Comparison of ENCODE assay signal across 8 cellular contexts in the genomic region with DNA sequence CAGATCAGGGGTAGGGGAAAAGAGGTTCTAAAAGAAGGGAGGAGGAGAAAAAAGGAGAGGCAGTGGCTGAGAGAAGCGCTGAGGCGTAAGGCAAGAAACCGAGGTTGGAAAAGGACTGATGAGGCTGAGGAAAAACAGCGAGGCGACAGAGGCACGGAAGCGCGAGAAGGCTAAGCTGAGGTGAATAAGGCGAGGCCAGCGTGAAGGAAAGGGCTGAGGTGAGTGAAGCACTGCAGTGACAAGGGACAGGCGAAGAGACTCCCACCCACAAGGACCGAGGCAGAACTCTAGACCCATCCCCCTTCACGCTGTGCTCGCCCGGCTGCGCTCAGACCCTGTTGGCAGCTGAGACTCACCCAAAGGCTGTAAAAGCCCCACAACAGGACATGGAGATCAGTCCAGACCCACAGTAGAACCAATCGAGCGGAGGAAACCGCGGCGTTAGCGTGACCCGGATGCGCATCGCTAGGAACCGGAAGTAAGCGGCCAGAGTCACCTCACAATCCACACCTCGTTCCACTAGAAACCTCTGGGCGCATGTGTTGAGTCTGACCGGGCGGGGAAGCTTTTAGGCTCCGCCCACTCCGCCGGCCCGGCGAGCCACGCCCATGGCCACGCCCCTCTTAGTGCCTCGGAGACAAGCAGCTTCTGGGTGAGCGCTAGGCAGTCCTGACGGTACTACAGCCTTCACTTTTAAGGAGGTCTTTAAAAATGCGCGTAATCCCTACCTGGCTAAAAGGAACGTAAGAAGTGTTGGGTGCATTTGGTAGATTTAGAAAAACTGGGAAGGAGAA. TPM values are rescaled to one million over a fixed set of nuclear protein-coding genes. Genes with fewer than 3 reads are reported as not detected.
A peak's percentile ranks its signal among the peaks of the same experiment; 100 is the strongest.
DNase-seq lines count a peak whose midpoint lies in the region; ATAC-seq and TF ChIP-seq lines count a peak whose summit lies in the region.

EYA3 (minus strand) TSS at position 443 of the 794 bp plus-strand sequence. CDS start 30,584 bp downstream, outside the sequence.

- POLR2A ChIA-PET in activated CD4-positive, alpha-beta memory T cell treated with anti-CD3 and anti-CD28 coated beads for 36 hours (lab: Charles Lee): interaction anchor here (0.9 to 2.1 kb wide), 11 partner anchors 10 to 240 kb away, joined by 3 to 9 read pairs (median 4); partner anchors contain the start of gene MED18

- ATAC-seq in GM19438 (IDR thresholded peaks at IDR 0.05; ENCODE audit: low read depth, unreplicated experiment) (peak; percentile 77), HG03575 (IDR thresholded peaks at IDR 0.05; ENCODE audit: extremely low read depth, insufficient number of reproducible peaks, low FRiP score, unreplicated experiment) (peak; percentile 47)

- H3K9me3 ChIP-seq in liver (ENCODE audit: control insufficient read depth in 4 of 4, low read length in 3 of 4): no peaks in the 10 kb centered on the region

- under 1% methylated on average over 44 of the region's 44 CpGs for WGBS in liver

- H3K4me1 ChIP-seq in liver (ENCODE audit: control insufficient read depth in 4 of 4, insufficient read depth in 4 of 4, low read length in 3 of 4): peaks cover 9 to 30% (median 21%) of the 10 kb centered on the region in 4 donors

- no peaks in the 10 kb centered on the region for H3K9me3 Mint-ChIP-seq in activated CD4-positive, alpha-beta memory T cell treated with anti-CD3 and anti-CD28 coated beads for 36 hours

- peak within 1 kb of the TSS; percentile 90 to 94 for H3K9ac ChIP-seq in liver (ENCODE audit: low read depth in 1 of 2, low read length in 2 of 2)

- intact Hi-C loops in activated CD4-positive, alpha-beta memory T cell treated with anti-CD3 and anti-CD28 coated beads for 36 hours (cut with micrococcal nuclease): loop anchor here (1.0 to 10.0 kb wide), 4 partner anchors 81 to 226 kb away; no protein-coding TSS in a partner anchor
- intact Hi-C loops in dorsolateral prefrontal cortex (cut with DNase I): no loop called here

- CTCF ChIA-PET in activated CD4-positive, alpha-beta memory T cell treated with anti-CD3 and anti-CD28 coated beads for 36 hours (lab: Charles Lee): interaction anchor here (0.7 to 8.0 kb wide), 14 partner anchors 10 to 231 kb away, joined by 3 to 224 read pairs (median 5); partner anchors contain the start of gene ATP5IF1

- H3K27ac Mint-ChIP-seq in activated CD4-positive, alpha-beta memory T cell treated with anti-CD3 and anti-CD28 coated beads for 36 hours: peak within 1 kb of the TSS; percentile 86

- DNase-seq in CD1c-positive myeloid dendritic cell (ENCODE audit: extremely low spot score): peak; percentile 98
- DNase-seq in NCI-H82 treated with DMSO at 0.1 percent for 48 hours (lab: John Stamatoyannopoulos, UW; ENCODE audit: unreplicated experiment): peak; percentile 98
- peak; percentile 100 for DNase-seq in activated CD4-positive, alpha-beta memory T cell treated with anti-CD3 and anti-CD28 coated beads for 36 hours
- peak; percentile 88 to 98 (median 98) for DNase-seq in dorsolateral prefrontal cortex
- peak; percentile 99 for DNase-seq in stimulated activated CD4-positive, alpha-beta T cell treated with anti-CD3 and anti-CD28 coated beads, Interleukin-4, amount 100 ng/mL, for 24 hours

- peak; percentile 44 to 63 for TF ChIP-seq RAD21 in liver (IDR thresholded peaks at IDR 0.05)

- no peaks in the 10 kb centered on the region for H3K27me3 Mint-ChIP-seq in activated CD4-positive, alpha-beta memory T cell treated with anti-CD3 and anti-CD28 coated beads for 36 hours

- TF ChIP-seq CTCF in dorsolateral prefrontal cortex (IDR thresholded peaks at IDR 0.05 in 54 of 56, conservative IDR thresholded peaks at IDR 0.05 in 2 of 56; ENCODE audit: low read depth in 1 of 56, partially characterized antibody in 56 of 56): peak in 23 of 56 donors; percentile 6 to 48 (median 27)
- TF ChIP-seq CTCF in liver (IDR thresholded peaks at IDR 0.05; ENCODE audit: low read depth, low read length, missing input control): no peak

- peak within 1 kb of the TSS; percentile 90 for H3K4me3 Mint-ChIP-seq in activated CD4-positive, alpha-beta memory T cell treated with anti-CD3 and anti-CD28 coated beads for 36 hours

- H3K4me1 Mint-ChIP-seq in activated CD4-positive, alpha-beta memory T cell treated with anti-CD3 and anti-CD28 coated beads for 36 hours (ENCODE audit: low read depth): peaks cover 34% of the 10 kb centered on the region

- H3K27ac ChIP-seq in dorsolateral prefrontal cortex (peak within 1 kb of the TSS; percentile 45 to 95 (median 86)), liver (ENCODE audit: low read depth in 1 of 2, low read length in 2 of 2) (peak within 1 kb of the TSS; percentile 89 to 95)

- no peaks in the 10 kb centered on the region for H3K36me3 Mint-ChIP-seq in activated CD4-positive, alpha-beta memory T cell treated with anti-CD3 and anti-CD28 coated beads for 36 hours

- no peaks in the 10 kb centered on the region for H3K27me3 ChIP-seq in dorsolateral prefrontal cortex
- no peaks in the 10 kb centered on the region for H3K27me3 ChIP-seq in liver (ENCODE audit: control insufficient read depth in 4 of 4, insufficient read depth in 4 of 4, low read length in 3 of 4)

- no peaks in the 10 kb centered on the region for H3K36me3 ChIP-seq in liver (ENCODE audit: control insufficient read depth in 4 of 4, insufficient read depth in 3 of 4, low read depth in 1 of 4, low read length in 3 of 4)

- peak within 1 kb of the TSS; percentile 63 to 96 (median 88) for H3K4me3 ChIP-seq in dorsolateral prefrontal cortex
- H3K4me3 ChIP-seq in liver (ENCODE audit: low read depth in 1 of 3, low read length in 3 of 3): peak within 1 kb of the TSS; percentile 72 to 100 (median 100)

TF ChIP-seq in liver, 16 proteins besides CTCF, POLR2A, EP300 and RAD21:
- TF ChIP-seq GABPA (IDR thresholded peaks at IDR 0.05 in 1 of 2, conservative IDR thresholded peaks at IDR 0.05 in 1 of 2) (peak; percentile 94 to 99), EGR1 (IDR thresholded peaks at IDR 0.05; ENCODE audit: low read depth in 2 of 2) (peak in 1 of 2 donors; percentile 23), REST (IDR thresholded peaks at IDR 0.05) (peak; percentile 15), SP1 (IDR thresholded peaks at IDR 0.05) (peak; percentile 71), HNF4A (conservative IDR thresholded peaks at IDR 0.05) (no peak), TAF1 (conservative IDR thresholded peaks at IDR 0.05) (peak; percentile 50), YY1 (IDR thresholded peaks at IDR 0.05) (peak; percentile 76), JUND (IDR thresholded peaks at IDR 0.05) (no peak), RXRA (IDR thresholded peaks at IDR 0.05) (peak; percentile 38 to 39), HNF4G (IDR thresholded peaks at IDR 0.05) (no peak), NR2F2 (IDR thresholded peaks at IDR 0.05) (peak; percentile 68)
- TF ChIP-seq, protein P1, sequence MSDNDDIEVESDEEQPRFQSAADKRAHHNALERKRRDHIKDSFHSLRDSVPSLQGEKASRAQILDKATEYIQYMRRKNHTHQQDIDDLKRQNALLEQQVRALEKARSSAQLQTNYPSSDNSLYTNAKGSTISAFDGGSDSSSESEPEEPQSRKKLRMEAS (IDR thresholded peaks at IDR 0.05): peak; percentile 98

RNA-seq across cellular contexts. Expression of gene EYA3, which starts in this region (rescaled TPM):
- 10 to 100 TPM; 26.4 to 27.4 TPM for total RNA-seq in activated CD4-positive, alpha-beta memory T cell treated with anti-CD3 and anti-CD28 coated beads for 36 hours
- total RNA-seq in dorsolateral prefrontal cortex (10 to 100 TPM; 16.8 to 32.3 (median 23.9) TPM), liver (10 to 100 TPM in 1 of 2 donors, 1 to 10 TPM in 1; 8.0 to 12.6 TPM)
- 1 to 10 TPM; 3.6 to 4.1 TPM for polyA plus RNA-seq in liver

Comparison
In these comparisons a context has a peak if more than half of its experiments do, and no peak if none do; other contexts are left out.
1. Peak in every context shown above with its lines: DNase-seq, ATAC-seq, H3K4me3 ChIP-seq and H3K27ac ChIP-seq.